ENCODE assay signal across 20 cellular contexts in the genomic region with DNA sequence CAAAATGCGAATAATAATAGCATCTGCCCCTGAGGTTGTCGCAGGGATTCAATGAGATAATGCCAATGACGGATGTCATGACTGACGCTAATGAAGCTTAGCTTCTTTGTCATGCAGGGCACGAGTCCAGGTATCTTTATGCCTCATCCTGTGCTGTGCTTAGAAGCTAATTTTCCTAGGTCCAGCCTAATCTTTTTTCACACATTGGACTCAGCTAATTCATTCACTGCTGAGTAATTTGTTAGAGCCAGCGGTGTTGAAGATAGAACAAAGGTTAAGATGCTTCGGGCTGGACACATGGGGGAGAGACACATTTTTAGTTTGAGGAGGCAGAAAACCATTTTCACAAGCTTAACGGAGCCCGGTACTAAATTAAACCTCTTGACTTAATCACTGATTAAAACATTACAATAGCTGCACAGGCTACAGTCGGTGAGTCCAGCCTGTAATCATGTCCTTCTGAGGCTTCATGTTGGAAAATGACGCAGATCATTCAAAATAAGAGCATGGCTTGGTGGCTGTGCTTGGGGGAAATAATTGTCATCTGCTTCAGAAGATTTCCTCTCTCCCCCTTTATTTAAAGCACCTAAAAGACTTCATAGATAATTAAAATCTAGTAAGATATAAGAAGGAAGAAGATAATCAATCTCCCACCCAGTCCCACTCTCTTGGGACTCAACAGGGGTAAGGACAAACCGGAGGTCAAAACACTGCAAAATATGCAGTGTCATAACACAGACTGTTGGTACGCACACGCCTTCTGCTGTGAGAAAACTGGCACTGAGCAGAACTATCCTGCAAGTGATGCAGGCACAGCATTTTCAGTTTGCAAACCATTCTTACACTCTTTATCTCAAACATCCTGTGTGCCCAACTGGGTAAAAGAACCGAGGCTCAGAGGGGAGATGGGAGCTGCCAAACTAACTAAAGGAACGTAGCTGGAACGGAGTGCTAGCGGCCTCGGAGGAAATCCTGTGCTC. TPM values are rescaled to one million over a fixed set of nuclear protein-coding genes. Genes with fewer than 3 reads are reported as not detected.
A peak's percentile ranks its signal among the peaks of the same experiment; 100 is the strongest.
DNase-seq lines count a peak whose midpoint lies in the region; ATAC-seq, FAIRE-seq and TF ChIP-seq lines count a peak whose summit lies in the region.
"Had no signal": no experiment of that assay in that cellular context is flagged by ENCODE, and none has a peak within 500 bp of the region (broad histone marks: within the 10 kb centered on the region; RNA-seq: fewer than 3 reads in every experiment).

No MANE protein-coding gene starts in this region.

- H3K27ac ChIP-seq in neural cell (ENCODE audit: low read length) = no peak overlapping the region
- H3K27ac ChIP-seq: BLaER1, left lung, RWPE1 had no signal

- H3K9me2 ChIP-seq in neural cell (ENCODE audit: insufficient read depth, low read length) = no peaks in the 10 kb centered on the region

- no peaks in the 10 kb centered on the region for H4K20me1 ChIP-seq in neural cell (ENCODE audit: insufficient read depth)
- H4K20me1 ChIP-seq: BLaER1 had no signal

- TF ChIP-seq POLR2A in erythroblast (IDR thresholded peaks at IDR 0.05; ENCODE audit: low read length) = peak; percentile 49
- TF ChIP-seq POLR2A in H54 (IDR thresholded peaks at IDR 0.05; ENCODE audit: low read depth, low read length) = no peak

- no peak for TF ChIP-seq CTCF in neural cell (IDR thresholded peaks at IDR 0.05; ENCODE audit: poor library complexity, severe bottlenecking)

- H3K27me3 ChIP-seq in HAP-1 (ENCODE audit: low read depth) = peaks cover 11% of the 10 kb centered on the region; the same call in 1 of the 2 replicates
- H3K27me3 ChIP-seq in neural cell (ENCODE audit: insufficient read depth, low read depth, low read length) = no peaks in the 10 kb centered on the region
- H3K27me3 ChIP-seq: BLaER1 had no signal

- H3K79me2 ChIP-seq in neural cell (replicated peaks; ENCODE audit: insufficient read depth, low read length) = peaks cover 14% of the 10 kb centered on the region

- TF ChIP-seq RAD21 in neural cell (conservative IDR thresholded peaks at IDR 0.05) = no peak

- in situ Hi-C loops in HAP-1 (cut with MboI; ENCODE audit: low sequenced_read_pairs) = no loop called here

- H3K4me3 ChIP-seq in HAP-1 = no peak overlapping the region
- no peak overlapping the region for H3K4me3 ChIP-seq in neural cell (ENCODE audit: low read length)
- H3K4me3 ChIP-seq: BLaER1, left lung had no signal

- FAIRE-seq in H54 (lab: Jason Lieb, UNC) = no peak

- TF ChIP-seq EP300 in neural cell (conservative IDR thresholded peaks at IDR 0.05; ENCODE audit: poor library complexity, severe bottlenecking) = no peak

- H3K9me3 ChIP-seq in HAP-1 = no peaks in the 10 kb centered on the region
- no peaks in the 10 kb centered on the region for H3K9me3 ChIP-seq in neural cell (ENCODE audit: low read length)
- H3K9me3 ChIP-seq: BLaER1, left lung had no signal

- no peak overlapping the region for H3K9ac ChIP-seq in neural cell (ENCODE audit: low read length)
- H3K9ac ChIP-seq: BLaER1 had no signal

- H3F3A ChIP-seq in neural cell (ENCODE audit: insufficient read depth, low read length, poor library complexity, severe bottlenecking) = peaks cover 4% of the 10 kb centered on the region

- H3K4me1 ChIP-seq in HAP-1 = peaks cover 14% of the 10 kb centered on the region

- H2AFZ ChIP-seq in neural cell (ENCODE audit: low read depth, low read length) = no peak overlapping the region

- no peak for ATAC-seq in HG03139 (IDR thresholded peaks at IDR 0.05; ENCODE audit: unreplicated experiment)
- ATAC-seq: activated CD8-positive, alpha-beta memory T cell treated with anti-CD3 and anti-CD28 coated beads, Interleukin-2, amount 10 ng/mL, durations not matched to agents 7 days and 5 days; left lung; sciatic nerve had no signal

- H3K36me3 ChIP-seq in HAP-1 (replicated peaks) (no peaks in the 10 kb centered on the region), neural cell (ENCODE audit: insufficient read depth, low read length) (no peaks in the 10 kb centered on the region)
- H3K36me3 ChIP-seq: BLaER1, left lung had no signal

- peak; percentile 14 to 34 for DNase-seq in HAP-1 (ENCODE audit: low spot score in 2 of 2)
- DNase-seq in NCI-H82 treated with DMSO at 0.1 percent for 48 hours (lab: John Stamatoyannopoulos, UW; ENCODE audit: unreplicated experiment) = peak; percentile 17
- peak; percentile 64 to 75 for DNase-seq in erythroblast (lab: John Stamatoyannopoulos, UW)
- no peak for DNase-seq in cortex of kidney (lab: John Stamatoyannopoulos, UW)
- DNase-seq in H54 (ENCODE audit: insufficient read length, low spot score) = no peak
- no peak for DNase-seq in KG1 (lab: John Stamatoyannopoulos, UW)
- DNase-seq: activated CD4-positive, CD25-positive, alpha-beta regulatory T cell treated with anti-CD3 and anti-CD28 coated beads, Interleukin-2, amount 50 U/mL, for 72 hours; activated CD8-positive, alpha-beta memory T cell treated with anti-CD3 and anti-CD28 coated beads, Interleukin-2, amount 10 ng/mL, durations not matched to agents 7 days and 5 days; activated gamma-delta T cell treated with Interleukin-2 at 50 U/mL for 16 hours; left lung; naive B cell; NCI-H774; stimulated activated CD4-positive, alpha-beta T cell treated with anti-CD3 and anti-CD28 coated beads, Interleukin-4, amount 100 ng/mL, for 1 hour; stimulated activated CD8-positive, alpha-beta memory T cell treated with anti-CD3 and anti-CD28 coated beads, Interleukin-4, amount 100 ng/mL, for 48 hours; T-helper 1 cell had no signal

- H3K4me2 ChIP-seq in neural cell (ENCODE audit: low read length) = no peak overlapping the region
- H3K4me2 ChIP-seq: BLaER1 had no signal

TF ChIP-seq in neural cell, 6 proteins besides CTCF, POLR2A, EP300 and RAD21:
- TF ChIP-seq MXI1 (conservative IDR thresholded peaks at IDR 0.05; ENCODE audit: poor library complexity, severe bottlenecking) (no peak), POLR2AphosphoS5 (IDR thresholded peaks at IDR 0.05) (no peak), TAF1 (IDR thresholded peaks at IDR 0.05; ENCODE audit: low read depth) (no peak), REST (IDR thresholded peaks at IDR 0.05; ENCODE audit: borderline replicate concordance) (no peak), EZH2 (IDR thresholded peaks at IDR 0.05; ENCODE audit: borderline replicate concordance, insufficient read depth, low read length, poor library complexity, severe bottlenecking) (no peak), SMC3 (conservative IDR thresholded peaks at IDR 0.05; ENCODE audit: poor library complexity) (peak; percentile 23)

RNA-seq across cellular contexts. Expression of gene CCDC174, which starts 3.3 kb away (rescaled TPM):
- polyA plus RNA-seq in neural cell = 15.9 and 18.0 TPM in 2 replicates
- polyA minus RNA-seq in neural cell = 21.9 and 26.3 TPM in 2 replicates

RNA-seq across cellular contexts. Expression of gene C3orf20, which starts 26.7 kb away (rescaled TPM):
- not detected in 2 replicates for polyA plus RNA-seq in neural cell
- polyA minus RNA-seq in neural cell = 0.49 TPM in 1 of 2 replicates, not detected in the other

Comparison
In these comparisons a context has a peak if more than half of its experiments do, and no peak if none do; other contexts are left out.
1. DNase-seq: peak in HAP-1 (2 of 2), NCI-H82 treated with DMSO at 0.1 percent for 48 hours (single experiment) and erythroblast (2 of 2); none in cortex of kidney (single experiment), H54 (single experiment) and KG1 (single experiment).